ENCODE assay signal across 12 cellular contexts in the genomic region with DNA sequence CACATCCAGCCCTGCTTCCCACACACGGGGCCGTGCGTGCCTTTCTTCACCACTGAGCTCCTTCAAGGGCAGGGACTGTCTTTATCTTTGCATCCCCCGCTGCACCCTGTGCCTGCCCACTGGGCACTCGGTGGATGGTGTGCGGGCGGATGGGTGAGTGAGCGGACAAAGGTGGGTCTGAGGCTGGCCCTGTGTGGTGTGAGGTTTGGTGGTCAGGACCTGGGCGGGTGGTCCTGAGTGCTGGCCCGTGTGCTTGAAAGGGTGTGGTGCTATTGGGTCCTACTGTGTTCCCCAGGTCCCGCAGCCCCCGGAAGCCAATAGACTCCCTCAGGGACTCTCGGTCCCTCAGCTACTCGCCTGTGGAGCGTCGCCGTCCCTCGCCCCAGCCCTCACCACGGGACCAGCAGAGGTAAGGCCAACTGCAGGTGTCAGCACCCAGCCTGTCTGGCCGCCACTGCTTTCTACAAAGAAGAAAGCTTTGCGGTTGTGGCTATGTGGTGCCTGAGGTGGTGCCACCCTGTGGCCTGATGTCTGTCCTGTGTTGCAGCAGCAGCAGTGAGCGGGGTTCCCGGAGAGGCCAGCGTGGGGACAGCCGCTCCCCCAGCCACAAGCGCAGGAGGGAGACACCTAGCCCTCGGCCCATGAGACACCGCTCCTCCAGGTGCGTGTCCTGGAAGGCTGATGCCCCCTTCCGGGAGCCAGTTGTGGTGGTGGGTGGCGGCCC. TPM values are rescaled to one million over a fixed set of nuclear protein-coding genes. Genes with fewer than 3 reads are reported as not detected.
DNase-seq lines count a peak whose midpoint lies in the region; ATAC-seq and TF ChIP-seq lines count a peak whose summit lies in the region.
"Had no signal": no experiment of that assay in that cellular context is flagged by ENCODE, and none has a peak within 500 bp of the region (broad histone marks: within the 10 kb centered on the region; RNA-seq: fewer than 3 reads in every experiment).

No MANE protein-coding gene starts in this region.

- no peak overlapping the region for H2BK5ac ChIP-seq in H9 (ENCODE audit: insufficient read length, low read length)

- no peaks in the 10 kb centered on the region for H3K23me2 ChIP-seq in H9 (ENCODE audit: insufficient read length, low read depth, low read length, poor library complexity, severe bottlenecking)

- H3K27ac Mint-ChIP-seq in H9: peak overlapping the region; percentile 33 to 92 (median 90); a peak in 4 of 7 replicates
- H3K27ac Mint-ChIP-seq in activated naive CD8-positive, alpha-beta T cell treated with anti-CD3 and anti-CD28 coated beads, Interleukin-2, amount 50 U/mL, for 24 hours: peak overlapping the region; percentile 31

- H2BK15ac ChIP-seq in H9 (ENCODE audit: low read depth, low read length): no peak overlapping the region

- DNase-seq in BE2C: no peak
- no peak for DNase-seq in H9
- DNase-seq in activated naive CD8-positive, alpha-beta T cell treated with anti-CD3 and anti-CD28 coated beads, Interleukin-2, amount 50 U/mL, for 24 hours: no peak
- peak in 1 of 3 donors; percentile 63 for DNase-seq in mucosa of descending colon
- DNase-seq in Ammon's horn (ENCODE audit: low spot score): no peak
- DNase-seq in ACHN: no peak
- DNase-seq: NK-92 treated with Interleukin-12 subunit alpha and Interleukin-12 subunit beta, amount 100 ng/mL, for 24 hours; sigmoid colon had no signal

- no peak overlapping the region for H3T11ph ChIP-seq in H9 (ENCODE audit: low read length)

- no peak overlapping the region for H4K5ac ChIP-seq in H9 (ENCODE audit: insufficient read length, low read depth, low read length)

- TF ChIP-seq CTCF in BE2C (IDR thresholded peaks at IDR 0.05; ENCODE audit: low read depth, low read length) (peak; percentile 20; the same call in 1 of the 2 replicates), H9 (conservative IDR thresholded peaks at IDR 0.05) (peak; percentile 24; the same call in 2 of the 3 replicates), mucosa of descending colon (IDR thresholded peaks at IDR 0.05) (no peak)

- H2BK12ac ChIP-seq in H9 (ENCODE audit: insufficient read length, low read depth, low read length): no peak overlapping the region

- peaks cover 64 to 98% (median 95%) of the 10 kb centered on the region in 3 experiments for H3K36me3 Mint-ChIP-seq in H9 (ENCODE audit: insufficient read depth in 1 of 3, low read depth in 3 of 3)
- peaks cover 61% of the 10 kb centered on the region for H3K36me3 Mint-ChIP-seq in activated naive CD8-positive, alpha-beta T cell treated with anti-CD3 and anti-CD28 coated beads, Interleukin-2, amount 50 U/mL, for 24 hours (ENCODE audit: low read depth)

- H3K14ac ChIP-seq in H9 (ENCODE audit: insufficient read depth, low read length): no peak overlapping the region

- H3K18ac ChIP-seq in H9 (ENCODE audit: insufficient read length, low read depth, low read length): no peak overlapping the region

- H4K91ac ChIP-seq in H9 (ENCODE audit: insufficient read length, low read depth, low read length): no peak overlapping the region

- ATAC-seq in activated naive CD8-positive, alpha-beta T cell treated with anti-CD3 and anti-CD28 coated beads, Interleukin-2, amount 50 U/mL, for 24 hours: peak; percentile 15
- peak; percentile 27 for ATAC-seq in mucosa of descending colon
- ATAC-seq in HG03039 (IDR thresholded peaks at IDR 0.05; ENCODE audit: unreplicated experiment): no peak
- ATAC-seq in HG02938 (IDR thresholded peaks at IDR 0.05; ENCODE audit: unreplicated experiment): no peak

- H3K9ac ChIP-seq in H9 (ENCODE audit: extremely low read depth, insufficient read length, low read length): no peak overlapping the region

- intact Hi-C loops in mucosa of descending colon (cut with DNase I, micrococcal nuclease): no loop called here

- H3K27me3 ChIP-seq in BE2C (no peaks in the 10 kb centered on the region), H9 (ENCODE audit: insufficient read depth, low read length) (no peaks in the 10 kb centered on the region)
- H3K27me3 ChIP-seq: sigmoid colon had no signal

- peak overlapping the region in 1 of 2 experiments; percentile 35; a peak in 2 of 5 replicates for H3K4me3 Mint-ChIP-seq in H9
- H3K4me3 Mint-ChIP-seq in activated naive CD8-positive, alpha-beta T cell treated with anti-CD3 and anti-CD28 coated beads, Interleukin-2, amount 50 U/mL, for 24 hours: no peak overlapping the region

- H3K4ac ChIP-seq in H9 (ENCODE audit: low read depth, low read length): no peak overlapping the region

- H3K36me3 ChIP-seq in BE2C (peaks cover 89% of the 10 kb centered on the region), mucosa of descending colon (ENCODE audit: low read depth) (peaks cover 7% of the 10 kb centered on the region)

- peaks cover 4% of the 10 kb centered on the region for H3K27me3 Mint-ChIP-seq in H9 (ENCODE audit: low read depth)
- H3K27me3 Mint-ChIP-seq in activated naive CD8-positive, alpha-beta T cell treated with anti-CD3 and anti-CD28 coated beads, Interleukin-2, amount 50 U/mL, for 24 hours: no peaks in the 10 kb centered on the region

- no peaks in the 10 kb centered on the region; the same call in 1 of the 2 replicates for H3K79me2 ChIP-seq in H9 (ENCODE audit: insufficient read depth, low read length)

- H3K4me3 ChIP-seq in BE2C (ENCODE audit: low read depth, low read length): no peak overlapping the region
- no peak overlapping the region for H3K4me3 ChIP-seq in mucosa of descending colon
- H3K4me3 ChIP-seq: sigmoid colon had no signal

- peaks cover 5 to 9% of the 10 kb centered on the region in 2 experiments; a peak in 4 of 5 replicates for H3K9me3 Mint-ChIP-seq in H9
- no peaks in the 10 kb centered on the region for H3K9me3 Mint-ChIP-seq in activated naive CD8-positive, alpha-beta T cell treated with anti-CD3 and anti-CD28 coated beads, Interleukin-2, amount 50 U/mL, for 24 hours

- no CpG with 5 or more reads among the region's 31 CpGs for WGBS in H9 (ENCODE audit: extremely low coverage, insufficient read length, low lambda C conversion rate)

- no peak overlapping the region for H3K56ac ChIP-seq in H9 (ENCODE audit: insufficient read length, low read depth, low read length)

- H3K79me1 ChIP-seq in H9 (ENCODE audit: insufficient read depth, low read depth, low read length, poor library complexity, severe bottlenecking): peaks cover 11% of the 10 kb centered on the region

- no peak overlapping the region for H3K27ac ChIP-seq in H9 (ENCODE audit: insufficient read length, low read depth, low read length)

- no peak overlapping the region for H2BK120ac ChIP-seq in H9 (ENCODE audit: low read depth, low read length, poor library complexity, severe bottlenecking)

- H2AK5ac ChIP-seq in H9 (ENCODE audit: insufficient read length, low read length): no peak overlapping the region

- H3K4me1 ChIP-seq in BE2C (no peaks in the 10 kb centered on the region), H9 (ENCODE audit: insufficient read depth, low read length) (no peaks in the 10 kb centered on the region), mucosa of descending colon (ENCODE audit: low read depth) (peaks cover 16% of the 10 kb centered on the region)

- H2BK20ac ChIP-seq in H9 (ENCODE audit: low read depth, low read length, poor library complexity, severe bottlenecking): no peak overlapping the region

- no peaks in the 10 kb centered on the region for H3K9me3 ChIP-seq in BE2C
- no peaks in the 10 kb centered on the region for H3K9me3 ChIP-seq in H9 (ENCODE audit: control insufficient read depth, low read depth, low read length)
- no peaks in the 10 kb centered on the region for H3K9me3 ChIP-seq in mucosa of descending colon
- H3K9me3 ChIP-seq: sigmoid colon had no signal

- in situ Hi-C loops in ACHN (cut with HindIII; ENCODE audit: low pct_ligation_motif_present, low pct_unique_long_range_greater_than_20kb, low sequenced_read_pairs): no loop called here

- no peak overlapping the region for H4K8ac ChIP-seq in H9 (replicated peaks; ENCODE audit: insufficient read length, low read depth, low read length)

- no peaks in the 10 kb centered on the region for H4K20me1 ChIP-seq in H9 (ENCODE audit: control insufficient read depth, insufficient read depth, insufficient read length)

- peaks cover 10 to 33% of the 10 kb centered on the region in 2 experiments; a peak in 3 of 4 replicates for H3K4me1 Mint-ChIP-seq in H9
- peaks cover 13% of the 10 kb centered on the region for H3K4me1 Mint-ChIP-seq in activated naive CD8-positive, alpha-beta T cell treated with anti-CD3 and anti-CD28 coated beads, Interleukin-2, amount 50 U/mL, for 24 hours

- H2AFZ ChIP-seq in H9 (ENCODE audit: low read length): no peak overlapping the region

- H3K4me2 ChIP-seq in H9 (ENCODE audit: insufficient read depth, insufficient read length, low read length): no peak overlapping the region

- H3K23ac ChIP-seq in H9 (ENCODE audit: insufficient read length, low read depth, low read length): no peak overlapping the region

RNA-seq across cellular contexts. Expression of gene ELOB, which starts 6.9 kb away (rescaled TPM):
- polyA plus RNA-seq in BE2C (2012; ENCODE audit: insufficient read depth, insufficient read length, low read depth): 2,443 TPM
- total RNA-seq in H9 (2021) (319 and 331 TPM in 2 replicates), mucosa of descending colon (100 to 1,000 TPM; 231 to 296 (median 285) TPM)

RNA-seq across cellular contexts. Expression of gene PRSS33, which starts 17.1 kb away (rescaled TPM):
- not detected for polyA plus RNA-seq in BE2C (2012; ENCODE audit: insufficient read depth, insufficient read length, low read depth)
- total RNA-seq in H9 (2021) (not detected in 2 replicates), mucosa of descending colon (not detected)
- total RNA-seq: sigmoid colon, urinary bladder had no signal
- polyA plus RNA-seq: sigmoid colon, urinary bladder had no signal

RNA-seq across cellular contexts. Expression of gene SRRM2, which starts 17.8 kb away (rescaled TPM):
- polyA plus RNA-seq in BE2C (2012; ENCODE audit: insufficient read depth, insufficient read length, low read depth): 1,075 TPM
- 667 and 694 TPM in 2 replicates for total RNA-seq in H9 (2021)
- total RNA-seq in mucosa of descending colon: 100 to 1,000 TPM; 538 to 819 (median 692) TPM

RNA-seq across cellular contexts. Expression of gene PRSS41, which starts 28.1 kb away (rescaled TPM):
- not detected for polyA plus RNA-seq in BE2C (2012; ENCODE audit: insufficient read depth, insufficient read length, low read depth)
- total RNA-seq in H9 (2021): not detected in 2 replicates
- not detected for total RNA-seq in mucosa of descending colon
- total RNA-seq: G401, sigmoid colon, urinary bladder had no signal
- polyA plus RNA-seq: sigmoid colon, urinary bladder had no signal

RNA-seq across cellular contexts. Expression of gene PRSS21, which starts 46.8 kb away (rescaled TPM):
- not detected for polyA plus RNA-seq in BE2C (2012; ENCODE audit: insufficient read depth, insufficient read length, low read depth)
- total RNA-seq in H9 (2021) (not detected in 2 replicates), mucosa of descending colon (1 to 10 TPM in 1 of 3 donors, under 1 TPM in 2; 0.51 to 4.1 (median 0.58) TPM)
- total RNA-seq: G401, sigmoid colon, urinary bladder had no signal

Comparison
In these comparisons a context has a peak if more than half of its experiments do, and no peak if none do; other contexts are left out.
1. ATAC-seq: peak in activated naive CD8-positive, alpha-beta T cell treated with anti-CD3 and anti-CD28 coated beads, Interleukin-2, amount 50 U/mL, for 24 hours (single experiment) and mucosa of descending colon (single experiment); none in HG03039 (single experiment) and HG02938 (single experiment).